Comparison of ENCODE assay signal across 12 cellular contexts in the genomic region with DNA sequence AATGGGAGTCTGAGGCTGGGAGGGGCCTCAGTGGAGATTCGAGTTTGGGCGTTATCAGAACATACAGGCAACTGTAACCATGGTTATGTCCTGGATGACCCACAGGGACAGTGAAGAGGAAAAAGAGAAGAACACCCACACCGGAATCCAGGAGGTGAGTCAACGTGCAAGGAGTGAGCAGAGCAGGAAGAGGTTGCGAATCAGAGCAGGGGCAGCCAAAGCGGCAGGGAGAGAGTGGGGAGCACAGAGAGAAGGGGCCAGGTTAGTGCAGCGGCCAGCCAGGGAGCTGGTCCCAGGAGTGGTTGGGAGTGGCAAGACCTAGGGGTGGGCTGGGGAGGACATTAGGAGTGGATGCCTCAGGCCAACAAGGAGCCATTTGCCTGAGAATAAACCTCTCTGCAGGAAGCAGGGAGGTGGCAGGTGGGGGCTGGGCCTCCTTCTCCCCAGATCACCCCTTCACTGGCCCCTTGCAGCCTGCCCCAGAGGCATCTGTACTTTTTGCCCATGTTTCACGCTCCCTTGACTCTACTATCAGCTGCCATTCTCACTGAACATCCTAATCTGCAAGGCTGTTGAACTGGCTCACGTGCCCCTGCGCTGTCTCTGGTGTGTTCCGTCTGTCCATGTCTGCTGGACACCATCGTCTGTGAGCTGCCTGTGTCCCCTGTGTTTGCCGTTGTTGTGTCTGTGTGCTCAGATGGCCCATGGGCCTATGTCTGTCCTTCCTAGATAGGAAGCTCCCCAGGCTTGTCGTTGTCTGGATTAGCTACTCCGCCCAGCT. TPM values are rescaled to one million over a fixed set of nuclear protein-coding genes. Genes with fewer than 3 reads are reported as not detected.
DNase-seq lines count a peak whose midpoint lies in the region; ATAC-seq, FAIRE-seq and TF ChIP-seq lines count a peak whose summit lies in the region.
"Had no signal": no experiment of that assay in that cellular context is flagged by ENCODE, and none has a peak within 500 bp of the region (broad histone marks: within the 10 kb centered on the region; RNA-seq: fewer than 3 reads in every experiment).

No MANE protein-coding gene starts in this region.

- FAIRE-seq in HTR-8/SVneo (lab: Jason Lieb, UNC) = peak; percentile 59

- H3K9me3 Mint-ChIP-seq in CD14-positive monocyte = peaks cover 0 to 7% (median 0%) of the 10 kb centered on the region in 7 donors
- no peaks in the 10 kb centered on the region for H3K9me3 Mint-ChIP-seq in activated naive CD4-positive, alpha-beta T cell treated with anti-CD3 and anti-CD28 coated beads for 36 hours

- H3K27me3 Mint-ChIP-seq in CD14-positive monocyte (ENCODE audit: low read depth in 3 of 3) = peaks cover 3 to 11% (median 7%) of the 10 kb centered on the region in 3 donors
- no peaks in the 10 kb centered on the region for H3K27me3 Mint-ChIP-seq in activated naive CD4-positive, alpha-beta T cell treated with anti-CD3 and anti-CD28 coated beads for 36 hours (ENCODE audit: low read depth)

- peak overlapping the region in 1 of 2 donors; percentile 67 for H3K4me3 Mint-ChIP-seq in CD14-positive monocyte
- no peak overlapping the region for H3K4me3 Mint-ChIP-seq in activated naive CD4-positive, alpha-beta T cell treated with anti-CD3 and anti-CD28 coated beads for 36 hours
- H3K4me3 Mint-ChIP-seq: activated CD8-positive, alpha-beta memory T cell treated with anti-CD3 and anti-CD28 coated beads, Interleukin-2, amount 10 ng/mL, durations not matched to agents 7 days and 5 days had no signal

- DNase-seq in CD14-positive monocyte (ENCODE audit: low spot score) (peak; percentile 74), HTR-8/SVneo (ENCODE audit: insufficient read length, low spot score) (peak; percentile 75), amniotic epithelial cell (ENCODE audit: low read depth) (peak; percentile 69), islet precursor cell (peak; percentile 83), NCI-H1436 treated with DMSO at 0.1 percent for 48 hours (lab: John Stamatoyannopoulos, UW) (no peak), NCI-H1417 (lab: John Stamatoyannopoulos, UW) (no peak)
- no peak for DNase-seq in activated naive CD4-positive, alpha-beta T cell treated with anti-CD3 and anti-CD28 coated beads for 36 hours
- DNase-seq: activated CD8-positive, alpha-beta memory T cell treated with anti-CD3 and anti-CD28 coated beads, Interleukin-2, amount 10 ng/mL, durations not matched to agents 7 days and 5 days; DMS 273 treated with DMSO at 0.1 percent for 48 hours; right cardiac atrium; stimulated activated CD8-positive, alpha-beta memory T cell treated with anti-CD3 and anti-CD28 coated beads, Interleukin-4, amount 100 ng/mL, for 48 hours had no signal

- no peak for ATAC-seq in HG03521 (IDR thresholded peaks at IDR 0.05; ENCODE audit: unreplicated experiment)
- ATAC-seq: activated CD8-positive, alpha-beta memory T cell treated with anti-CD3 and anti-CD28 coated beads, Interleukin-2, amount 10 ng/mL, durations not matched to agents 7 days and 5 days had no signal

- no peak for TF ChIP-seq CTCF in CD14-positive monocyte (IDR thresholded peaks at IDR 0.05)

- intact Hi-C loops in CD14-positive monocyte (cut with micrococcal nuclease) = loop anchor here in 1 of 2 donors (10.0 kb wide), 1 partner anchor 586 kb away; no protein-coding TSS in a partner anchor
- intact Hi-C loops in activated naive CD4-positive, alpha-beta T cell treated with anti-CD3 and anti-CD28 coated beads for 36 hours (cut with micrococcal nuclease) = no loop called here

- CTCF ChIA-PET in activated naive CD4-positive, alpha-beta T cell treated with anti-CD3 and anti-CD28 coated beads for 36 hours (lab: Charles Lee) = interaction anchor here (1.0 kb wide), 1 partner anchor 170 kb away, joined by 3 read pairs; no protein-coding TSS in a partner anchor

- peaks cover 46% of the 10 kb centered on the region for H3K4me1 Mint-ChIP-seq in CD14-positive monocyte
- peaks cover 5% of the 10 kb centered on the region for H3K4me1 Mint-ChIP-seq in activated naive CD4-positive, alpha-beta T cell treated with anti-CD3 and anti-CD28 coated beads for 36 hours (ENCODE audit: low read depth)

- H3K36me3 Mint-ChIP-seq in CD14-positive monocyte = no peaks in the 10 kb centered on the region
- H3K36me3 Mint-ChIP-seq in activated naive CD4-positive, alpha-beta T cell treated with anti-CD3 and anti-CD28 coated beads for 36 hours (ENCODE audit: low read depth) = no peaks in the 10 kb centered on the region
- H3K36me3 Mint-ChIP-seq: activated CD8-positive, alpha-beta memory T cell treated with anti-CD3 and anti-CD28 coated beads, Interleukin-2, amount 10 ng/mL, durations not matched to agents 7 days and 5 days had no signal

- peak overlapping the region; percentile 48 to 92 (median 72) for H3K27ac Mint-ChIP-seq in CD14-positive monocyte
- no peak overlapping the region for H3K27ac Mint-ChIP-seq in activated naive CD4-positive, alpha-beta T cell treated with anti-CD3 and anti-CD28 coated beads for 36 hours
- H3K27ac Mint-ChIP-seq: activated CD8-positive, alpha-beta memory T cell treated with anti-CD3 and anti-CD28 coated beads, Interleukin-2, amount 10 ng/mL, durations not matched to agents 7 days and 5 days had no signal

RNA-seq across cellular contexts. Expression of gene KRT13, which starts 5.1 kb away (rescaled TPM):
- not detected for polyA plus RNA-seq in CD14-positive monocyte
- not detected for total RNA-seq in activated naive CD4-positive, alpha-beta T cell treated with anti-CD3 and anti-CD28 coated beads for 36 hours
- total RNA-seq: activated CD8-positive, alpha-beta memory T cell treated with anti-CD3 and anti-CD28 coated beads, Interleukin-2, amount 10 ng/mL, durations not matched to agents 7 days and 5 days; right cardiac atrium had no signal

RNA-seq across cellular contexts. Expression of gene KRT36, which starts 10.6 kb away (rescaled TPM):
- under 1 TPM; 0.24 to 0.87 TPM for polyA plus RNA-seq in CD14-positive monocyte
- total RNA-seq in activated naive CD4-positive, alpha-beta T cell treated with anti-CD3 and anti-CD28 coated beads for 36 hours = not detected
- total RNA-seq: activated CD8-positive, alpha-beta memory T cell treated with anti-CD3 and anti-CD28 coated beads, Interleukin-2, amount 10 ng/mL, durations not matched to agents 7 days and 5 days; right cardiac atrium had no signal
- polyA plus RNA-seq: right cardiac atrium had no signal

RNA-seq across cellular contexts. Expression of gene KRT15, which starts 18.4 kb away (rescaled TPM):
- not detected for polyA plus RNA-seq in CD14-positive monocyte
- not detected for total RNA-seq in activated naive CD4-positive, alpha-beta T cell treated with anti-CD3 and anti-CD28 coated beads for 36 hours
- total RNA-seq: activated CD8-positive, alpha-beta memory T cell treated with anti-CD3 and anti-CD28 coated beads, Interleukin-2, amount 10 ng/mL, durations not matched to agents 7 days and 5 days had no signal
- polyA plus RNA-seq: right cardiac atrium had no signal

RNA-seq across cellular contexts. Expression of gene KRT35, which starts 19.4 kb away (rescaled TPM):
- not detected for polyA plus RNA-seq in CD14-positive monocyte
- not detected for total RNA-seq in activated naive CD4-positive, alpha-beta T cell treated with anti-CD3 and anti-CD28 coated beads for 36 hours
- total RNA-seq: activated CD8-positive, alpha-beta memory T cell treated with anti-CD3 and anti-CD28 coated beads, Interleukin-2, amount 10 ng/mL, durations not matched to agents 7 days and 5 days; right cardiac atrium had no signal
- polyA plus RNA-seq: right cardiac atrium had no signal

RNA-seq across cellular contexts. Expression of gene KRT19, which starts 27.8 kb away (rescaled TPM):
- polyA plus RNA-seq in CD14-positive monocyte = not detected
- not detected for total RNA-seq in activated naive CD4-positive, alpha-beta T cell treated with anti-CD3 and anti-CD28 coated beads for 36 hours
- total RNA-seq: activated CD8-positive, alpha-beta memory T cell treated with anti-CD3 and anti-CD28 coated beads, Interleukin-2, amount 10 ng/mL, durations not matched to agents 7 days and 5 days had no signal

Comparison
In these comparisons a context has a peak if more than half of its experiments do, and no peak if none do; other contexts are left out.
1. DNase-seq: peak in CD14-positive monocyte (single experiment), HTR-8/SVneo (single experiment), amniotic epithelial cell (single experiment) and islet precursor cell (single experiment); none in NCI-H1436 treated with DMSO at 0.1 percent for 48 hours (single experiment), activated naive CD4-positive, alpha-beta T cell treated with anti-CD3 and anti-CD28 coated beads for 36 hours (single experiment) and NCI-H1417 (0 of 3).